In the genomic region with DNA sequence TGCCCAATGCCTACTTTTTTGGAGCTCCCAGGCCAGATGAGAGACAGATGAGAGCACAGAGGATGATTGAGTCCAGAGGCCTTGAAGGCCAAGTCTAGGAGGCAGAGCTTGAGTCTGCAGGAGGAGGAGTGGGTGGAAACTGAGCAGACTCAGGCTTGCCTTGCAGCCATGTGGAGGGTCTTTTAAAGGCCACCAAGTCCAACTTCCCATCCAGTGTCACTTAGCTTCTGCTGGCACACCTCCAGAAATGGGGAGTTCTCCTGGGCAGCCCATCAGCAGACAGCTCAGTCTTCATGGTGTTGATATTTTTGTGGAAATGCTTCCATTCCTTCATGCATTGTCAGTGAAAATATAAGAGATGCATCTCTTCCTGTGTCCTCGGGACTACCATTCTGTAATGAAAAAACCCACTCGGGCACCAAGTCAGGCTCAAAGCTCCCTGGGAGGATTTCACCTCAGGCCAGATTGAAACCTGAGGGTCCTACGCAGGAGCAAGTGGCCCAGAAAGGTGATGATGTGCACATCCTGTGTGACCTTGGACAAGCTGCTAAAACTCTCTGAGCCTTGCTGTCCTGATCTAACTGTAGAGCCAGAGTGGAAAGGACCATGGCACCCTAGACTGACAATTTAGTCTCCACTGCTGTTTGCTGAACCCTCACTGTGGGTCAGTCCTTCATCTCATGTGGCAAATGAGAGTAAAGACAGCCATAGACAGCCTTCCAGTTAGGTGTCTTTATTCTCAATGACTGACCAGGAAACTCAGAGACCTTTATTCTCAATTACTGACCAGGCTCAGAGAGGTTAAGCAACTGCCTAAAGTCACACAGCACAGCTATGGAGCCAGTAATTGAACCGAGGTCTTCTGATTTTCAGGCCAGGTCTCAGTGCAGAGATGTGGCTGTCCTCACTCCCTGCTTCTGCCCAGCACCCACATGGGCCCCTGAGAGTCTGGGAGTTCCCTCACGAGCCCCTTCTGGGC, we compare ENCODE assay signal across 13 cellular contexts. TPM values are rescaled to one million over a fixed set of nuclear protein-coding genes. Genes with fewer than 3 reads are reported as not detected.
DNase-seq lines count a peak whose midpoint lies in the region; ATAC-seq and TF ChIP-seq lines count a peak whose summit lies in the region.
"Had no signal": no experiment of that assay in that cellular context is flagged by ENCODE, and none has a peak within 500 bp of the region (broad histone marks: within the 10 kb centered on the region; RNA-seq: fewer than 3 reads in every experiment).

No MANE protein-coding gene starts in this region.

- WGBS in psoas muscle, 3 donors = 80 to 88% (median 87%) methylated on average over 5 of the region's 5 CpGs
- WGBS in prostate gland = 94% methylated on average over 5 of the region's 5 CpGs

- peaks cover 17% of the 10 kb centered on the region for H3K27me3 Mint-ChIP-seq in T-helper 2 cell treated with Interferon-gamma antibody and Interleukin-4, amounts not matched to agents 5 μg/mL and 100 μg/mL, for 36 hours (ENCODE audit: low read depth)
- H3K27me3 Mint-ChIP-seq in activated T-helper 1 cell treated with anti-CD3 and anti-CD28 coated beads, Interleukin-12 subunit alpha, Interleukin-12 subunit beta, Interleukin-2, Interleukin-4 antibody, amounts not matched to agents 30 ng/mL and 10 ng/mL and 1 ng/mL, durations not matched to agents 14 hours and 24 hours and 36 hours (ENCODE audit: insufficient read depth) = peaks cover 17% of the 10 kb centered on the region

- H3K4me1 ChIP-seq in psoas muscle (no peaks in the 10 kb centered on the region), prostate gland (replicated peaks) (no peaks in the 10 kb centered on the region)
- H3K4me1 ChIP-seq: breast epithelium had no signal

- peak; percentile 6 for ATAC-seq in HG03025 (IDR thresholded peaks at IDR 0.05; ENCODE audit: low FRiP score, unreplicated experiment)
- no peak for ATAC-seq in psoas muscle

- H3K9me3 ChIP-seq in psoas muscle = no peaks in the 10 kb centered on the region
- H3K9me3 ChIP-seq in prostate gland = no peaks in the 10 kb centered on the region
- H3K9me3 ChIP-seq: breast epithelium, testis had no signal

- no peaks in the 10 kb centered on the region for H3K9me3 Mint-ChIP-seq in T-helper 2 cell treated with Interferon-gamma antibody and Interleukin-4, amounts not matched to agents 5 μg/mL and 100 μg/mL, for 36 hours
- no peaks in the 10 kb centered on the region for H3K9me3 Mint-ChIP-seq in activated T-helper 1 cell treated with anti-CD3 and anti-CD28 coated beads, Interleukin-12 subunit alpha, Interleukin-12 subunit beta, Interleukin-2, Interleukin-4 antibody, amounts not matched to agents 30 ng/mL and 10 ng/mL and 1 ng/mL, durations not matched to agents 14 hours and 24 hours and 36 hours

- H3K36me3 ChIP-seq in psoas muscle (ENCODE audit: insufficient read depth in 1 of 2, low read depth in 1 of 2) (no peaks in the 10 kb centered on the region), prostate gland (no peaks in the 10 kb centered on the region)
- H3K36me3 ChIP-seq: breast epithelium had no signal

- H3K27ac ChIP-seq in psoas muscle (no peak overlapping the region), prostate gland (no peak overlapping the region)
- H3K27ac ChIP-seq: testis had no signal

- no peak overlapping the region for H3K4me3 ChIP-seq in psoas muscle
- no peak overlapping the region for H3K4me3 ChIP-seq in prostate gland
- H3K4me3 ChIP-seq: breast epithelium, testis had no signal

- intact Hi-C loops in activated T-helper 1 cell treated with anti-CD3 and anti-CD28 coated beads, Interleukin-12 subunit alpha, Interleukin-12 subunit beta, Interleukin-2, Interleukin-4 antibody, amounts not matched to agents 30 ng/mL and 10 ng/mL and 1 ng/mL, durations not matched to agents 14 hours and 24 hours and 36 hours (cut with micrococcal nuclease) = loop anchor here (5.0 kb wide), 1 partner anchor 291 kb away; a partner anchor contains a TSS
- intact Hi-C loops in psoas muscle (cut with DNase I) (loop anchor here in 1 of 2 donors (5.0 kb wide), 1 partner anchor 61 kb away; no protein-coding TSS in a partner anchor), prostate gland (cut with DNase I) (no loop called here)

- peak overlapping the region; percentile 88 for H3K27ac Mint-ChIP-seq in T-helper 2 cell treated with Interferon-gamma antibody and Interleukin-4, amounts not matched to agents 5 μg/mL and 100 μg/mL, for 36 hours
- H3K27ac Mint-ChIP-seq in activated T-helper 1 cell treated with anti-CD3 and anti-CD28 coated beads, Interleukin-12 subunit alpha, Interleukin-12 subunit beta, Interleukin-2, Interleukin-4 antibody, amounts not matched to agents 30 ng/mL and 10 ng/mL and 1 ng/mL, durations not matched to agents 14 hours and 24 hours and 36 hours = peak overlapping the region; percentile 53

- peak overlapping the region; percentile 42 for H3K4me3 Mint-ChIP-seq in T-helper 2 cell treated with Interferon-gamma antibody and Interleukin-4, amounts not matched to agents 5 μg/mL and 100 μg/mL, for 36 hours
- peak overlapping the region; percentile 15 for H3K4me3 Mint-ChIP-seq in activated T-helper 1 cell treated with anti-CD3 and anti-CD28 coated beads, Interleukin-12 subunit alpha, Interleukin-12 subunit beta, Interleukin-2, Interleukin-4 antibody, amounts not matched to agents 30 ng/mL and 10 ng/mL and 1 ng/mL, durations not matched to agents 14 hours and 24 hours and 36 hours

- no peak for TF ChIP-seq POLR2A in prostate gland (IDR thresholded peaks at IDR 0.05)

- no peak for DNase-seq in T-helper 2 cell treated with Interferon-gamma antibody and Interleukin-4, amounts not matched to agents 5 μg/mL and 100 μg/mL, for 36 hours (ENCODE audit: low spot score)
- DNase-seq in T-helper 2 cell (no peak), psoas muscle (peak; percentile 1 to 19), prostate gland (ENCODE audit: low spot score) (no peak), NCI-H1694 treated with DMSO at 0.1 percent for 48 hours (lab: John Stamatoyannopoulos, UW) (no peak), NCI-H2029 (lab: John Stamatoyannopoulos, UW) (no peak)
- no peak for DNase-seq in activated T-helper 1 cell treated with anti-CD3 and anti-CD28 coated beads, Interleukin-12 subunit alpha, Interleukin-12 subunit beta, Interleukin-2, Interleukin-4 antibody, amounts not matched to agents 30 ng/mL and 10 ng/mL and 1 ng/mL, durations not matched to agents 14 hours and 24 hours and 36 hours (ENCODE audit: low spot score)
- DNase-seq: EL, NCI-H1930, testis had no signal

- peaks cover under 1% of the 10 kb centered on the region for H3K36me3 Mint-ChIP-seq in T-helper 2 cell treated with Interferon-gamma antibody and Interleukin-4, amounts not matched to agents 5 μg/mL and 100 μg/mL, for 36 hours (ENCODE audit: low read depth)
- no peaks in the 10 kb centered on the region for H3K36me3 Mint-ChIP-seq in activated T-helper 1 cell treated with anti-CD3 and anti-CD28 coated beads, Interleukin-12 subunit alpha, Interleukin-12 subunit beta, Interleukin-2, Interleukin-4 antibody, amounts not matched to agents 30 ng/mL and 10 ng/mL and 1 ng/mL, durations not matched to agents 14 hours and 24 hours and 36 hours (ENCODE audit: low read depth)

- no peak for TF ChIP-seq CTCF in psoas muscle (IDR thresholded peaks at IDR 0.05)
- no peak for TF ChIP-seq CTCF in prostate gland (IDR thresholded peaks at IDR 0.05)

- H3K4me1 Mint-ChIP-seq in T-helper 2 cell treated with Interferon-gamma antibody and Interleukin-4, amounts not matched to agents 5 μg/mL and 100 μg/mL, for 36 hours (ENCODE audit: low read depth) = peaks cover 54% of the 10 kb centered on the region
- peaks cover 45% of the 10 kb centered on the region for H3K4me1 Mint-ChIP-seq in activated T-helper 1 cell treated with anti-CD3 and anti-CD28 coated beads, Interleukin-12 subunit alpha, Interleukin-12 subunit beta, Interleukin-2, Interleukin-4 antibody, amounts not matched to agents 30 ng/mL and 10 ng/mL and 1 ng/mL, durations not matched to agents 14 hours and 24 hours and 36 hours (ENCODE audit: low read depth)

- H3K27me3 ChIP-seq in psoas muscle (ENCODE audit: insufficient read depth in 3 of 3, low read length in 2 of 3) = peaks cover 0 to 19% (median 4%) of the 10 kb centered on the region in 3 donors
- no peaks in the 10 kb centered on the region for H3K27me3 ChIP-seq in prostate gland (replicated peaks; ENCODE audit: insufficient read depth)
- H3K27me3 ChIP-seq: testis had no signal

RNA-seq across cellular contexts. Expression of a gene that starts 2.9 kb away (rescaled TPM):
- 5.5 and 5.7 TPM in 2 replicates for total RNA-seq in activated T-helper 1 cell treated with anti-CD3 and anti-CD28 coated beads, Interleukin-12 subunit alpha, Interleukin-12 subunit beta, Interleukin-2, Interleukin-4 antibody, amounts not matched to agents 30 ng/mL and 10 ng/mL and 1 ng/mL, durations not matched to agents 14 hours and 24 hours and 36 hours
- total RNA-seq in psoas muscle = 10 to 100 TPM; 14.7 to 32.9 (median 21.4) TPM
- 10 to 100 TPM; 16.2 to 27.9 (median 16.7) TPM for polyA plus RNA-seq in psoas muscle
- 10 to 100 TPM; 16.2 to 37.3 TPM for total RNA-seq in prostate gland
- total RNA-seq: A673 had no signal

Comparison
In these comparisons a context has a peak if more than half of its experiments do, and no peak if none do; other contexts are left out.
1. DNase-seq: peak in psoas muscle (2 of 2); none in T-helper 2 cell treated with Interferon-gamma antibody and Interleukin-4, amounts not matched to agents 5 μg/mL and 100 μg/mL, for 36 hours (single experiment), T-helper 2 cell (0 of 5), activated T-helper 1 cell treated with anti-CD3 and anti-CD28 coated beads, Interleukin-12 subunit alpha, Interleukin-12 subunit beta, Interleukin-2, Interleukin-4 antibody, amounts not matched to agents 30 ng/mL and 10 ng/mL and 1 ng/mL, durations not matched to agents 14 hours and 24 hours and 36 hours (single experiment), prostate gland (single experiment), NCI-H1694 treated with DMSO at 0.1 percent for 48 hours (single experiment) and NCI-H2029 (single experiment).